11 cellular contexts compared by ENCODE assay signal in genomic region chr9:15622596-15622995, GRCh38.
A peak's percentile ranks its signal among the peaks of the same experiment; 100 is the strongest.
DNase-seq lines count a peak whose midpoint lies in the region; ATAC-seq and TF ChIP-seq lines count a peak whose summit lies in the region.
"Had no signal": no experiment of that assay in that cellular context is flagged by ENCODE, and none has a peak within 500 bp of the region (broad histone marks: within the 10 kb centered on the region; RNA-seq: fewer than 3 reads in every experiment).

No MANE protein-coding gene starts in this region.

- CTCF ChIA-PET in AG04449 (lab: Yijun Ruan, JAX), result interaction anchor here (0.7 to 1.3 kb wide), 3 partner anchors 15 to 1634 kb away, joined by 3 read pairs; no protein-coding TSS in a partner anchor
- CTCF ChIA-PET in SK-N-SH (lab: Yijun Ruan, JAX), result interaction anchor here (0.5 to 1.5 kb wide), 8 partner anchors 10 to 412 kb away, joined by 3 to 6 read pairs (median 4); partner anchors contain the start of gene CCDC171

- no peaks in the 10 kb centered on the region for H3F3A ChIP-seq in SK-N-SH (replicated peaks; ENCODE audit: insufficient read depth)

- no peak overlapping the region for H3K9ac ChIP-seq in SK-N-SH

- H3K4me3 ChIP-seq in AG04449 (ENCODE audit: low read depth, low read length), result no peak overlapping the region
- H3K4me3 ChIP-seq in SK-N-SH (ENCODE audit: low read depth in 2 of 2, low read length in 1 of 2), result no peak overlapping the region
- H3K4me3 ChIP-seq in gastrocnemius medialis, result no peak overlapping the region

- peak; percentile 9 for TF ChIP-seq CTCF in AG04449 (IDR thresholded peaks at IDR 0.05; ENCODE audit: insufficient read depth, low read length, missing control alignments)
- peak; percentile 56 for TF ChIP-seq CTCF in SK-N-SH (IDR thresholded peaks at IDR 0.05)
- TF ChIP-seq CTCF in foreskin keratinocyte (conservative IDR thresholded peaks at IDR 0.05), result peak; percentile 57
- TF ChIP-seq CTCF in gastrocnemius medialis (IDR thresholded peaks at IDR 0.05 in 4 of 5, conservative IDR thresholded peaks at IDR 0.05 in 1 of 5), result no peak

- H3K27ac ChIP-seq in SK-N-SH (ENCODE audit: low read depth in 2 of 2, low read length in 1 of 2) (no peak overlapping the region), foreskin keratinocyte (no peak overlapping the region), gastrocnemius medialis (no peak overlapping the region)

- H3K9me3 ChIP-seq in SK-N-SH, result no peaks in the 10 kb centered on the region
- H3K9me3 ChIP-seq in gastrocnemius medialis, result no peaks in the 10 kb centered on the region

- in situ Hi-C loops in gastrocnemius medialis (cut with MboI; ENCODE audit: low sequenced_read_pairs in 4 of 4), result loop anchor here in 2 of 4 donors (25.0 kb wide), 2 partner anchors 335 to 410 kb away; no protein-coding TSS in a partner anchor

- no peak overlapping the region for H2AFZ ChIP-seq in SK-N-SH (ENCODE audit: low read depth)

- no peak for TF ChIP-seq POLR2A in gastrocnemius medialis (IDR thresholded peaks at IDR 0.05)

- H3K9me2 ChIP-seq in SK-N-SH, result no peaks in the 10 kb centered on the region

- DNase-seq in AG04449 (ENCODE audit: low read depth, low spot score) (no peak), HCEC 1CT (peak; percentile 21), SK-N-SH (no peak), foreskin keratinocyte (peak in 1 of 2 donors; percentile 4), epidermal melanocyte (ENCODE audit: insufficient read length, low spot score) (no peak), NCI-H187 (lab: John Stamatoyannopoulos, UW) (no peak), gastrocnemius medialis (no peak), CD1c-positive myeloid dendritic cell (ENCODE audit: extremely low spot score) (no peak)
- DNase-seq: GF-D8, NCI-H187 treated with DMSO at 0.1 percent for 48 hours, nucleus accumbens had no signal

- TF ChIP-seq EP300 in SK-N-SH (IDR thresholded peaks at IDR 0.05; ENCODE audit: borderline replicate concordance in 1 of 2, low read depth in 1 of 2, low read length in 1 of 2), result no peak

- H3K79me2 ChIP-seq in SK-N-SH (ENCODE audit: insufficient read depth), result no peaks in the 10 kb centered on the region

- peak; percentile 45 for TF ChIP-seq RAD21 in SK-N-SH (IDR thresholded peaks at IDR 0.05; ENCODE audit: low read length)

- H3K36me3 ChIP-seq in SK-N-SH (replicated peaks in 1 of 2; ENCODE audit: control insufficient read depth in 1 of 2, insufficient read depth in 2 of 2, low read length in 1 of 2) (no peaks in the 10 kb centered on the region), gastrocnemius medialis (no peaks in the 10 kb centered on the region)

- no peak overlapping the region for H3K4me2 ChIP-seq in SK-N-SH

- H3K27me3 ChIP-seq in SK-N-SH (ENCODE audit: insufficient read depth) (no peaks in the 10 kb centered on the region), foreskin keratinocyte (no peaks in the 10 kb centered on the region), gastrocnemius medialis (no peaks in the 10 kb centered on the region)

- no peaks in the 10 kb centered on the region for H4K20me1 ChIP-seq in SK-N-SH (ENCODE audit: insufficient read depth)

- WGBS in SK-N-SH (ENCODE audit: low lambda C conversion rate), result 59% methylated on average over 1 of the region's 1 CpG

- H3K4me1 ChIP-seq in SK-N-SH (ENCODE audit: control insufficient read depth in 1 of 2, insufficient read depth in 2 of 2, low read depth in 1 of 2, low read length in 1 of 2) (no peaks in the 10 kb centered on the region), foreskin keratinocyte (no peaks in the 10 kb centered on the region), gastrocnemius medialis (no peaks in the 10 kb centered on the region)

- intact Hi-C loops in gastrocnemius medialis (cut with DNase I; ENCODE audit: low total_unique reads), result no loop called here

- ATAC-seq in foreskin keratinocyte (no peak), gastrocnemius medialis (no peak)

- POLR2A ChIA-PET in AG04449 (lab: Yijun Ruan, JAX) (no interaction called here), SK-N-SH (lab: Yijun Ruan, JAX) (no interaction called here)

TF ChIP-seq in SK-N-SH, 30 proteins besides CTCF, POLR2A, EP300 and RAD21:
- TF ChIP-seq, protein P1, sequence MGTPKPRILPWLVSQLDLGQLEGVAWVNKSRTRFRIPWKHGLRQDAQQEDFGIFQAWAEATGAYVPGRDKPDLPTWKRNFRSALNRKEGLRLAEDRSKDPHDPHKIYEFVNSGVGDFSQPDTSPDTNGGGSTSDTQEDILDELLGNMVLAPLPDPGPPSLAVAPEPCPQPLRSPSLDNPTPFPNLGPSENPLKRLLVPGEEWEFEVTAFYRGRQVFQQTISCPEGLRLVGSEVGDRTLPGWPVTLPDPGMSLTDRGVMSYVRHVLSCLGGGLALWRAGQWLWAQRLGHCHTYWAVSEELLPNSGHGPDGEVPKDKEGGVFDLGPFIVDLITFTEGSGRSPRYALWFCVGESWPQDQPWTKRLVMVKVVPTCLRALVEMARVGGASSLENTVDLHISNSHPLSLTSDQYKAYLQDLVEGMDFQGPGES (IDR thresholded peaks at IDR 0.05; ENCODE audit: low read depth, low read length), result no peak

Comparison
In these comparisons a context has a peak if more than half of its experiments do, and no peak if none do; other contexts are left out.
1. CTCF ChIP-seq: peak in AG04449 (single experiment), SK-N-SH (single experiment) and foreskin keratinocyte (single experiment); none in gastrocnemius medialis (0 of 5).